ENCODE assay signal across 8 cellular contexts in the genomic region with DNA sequence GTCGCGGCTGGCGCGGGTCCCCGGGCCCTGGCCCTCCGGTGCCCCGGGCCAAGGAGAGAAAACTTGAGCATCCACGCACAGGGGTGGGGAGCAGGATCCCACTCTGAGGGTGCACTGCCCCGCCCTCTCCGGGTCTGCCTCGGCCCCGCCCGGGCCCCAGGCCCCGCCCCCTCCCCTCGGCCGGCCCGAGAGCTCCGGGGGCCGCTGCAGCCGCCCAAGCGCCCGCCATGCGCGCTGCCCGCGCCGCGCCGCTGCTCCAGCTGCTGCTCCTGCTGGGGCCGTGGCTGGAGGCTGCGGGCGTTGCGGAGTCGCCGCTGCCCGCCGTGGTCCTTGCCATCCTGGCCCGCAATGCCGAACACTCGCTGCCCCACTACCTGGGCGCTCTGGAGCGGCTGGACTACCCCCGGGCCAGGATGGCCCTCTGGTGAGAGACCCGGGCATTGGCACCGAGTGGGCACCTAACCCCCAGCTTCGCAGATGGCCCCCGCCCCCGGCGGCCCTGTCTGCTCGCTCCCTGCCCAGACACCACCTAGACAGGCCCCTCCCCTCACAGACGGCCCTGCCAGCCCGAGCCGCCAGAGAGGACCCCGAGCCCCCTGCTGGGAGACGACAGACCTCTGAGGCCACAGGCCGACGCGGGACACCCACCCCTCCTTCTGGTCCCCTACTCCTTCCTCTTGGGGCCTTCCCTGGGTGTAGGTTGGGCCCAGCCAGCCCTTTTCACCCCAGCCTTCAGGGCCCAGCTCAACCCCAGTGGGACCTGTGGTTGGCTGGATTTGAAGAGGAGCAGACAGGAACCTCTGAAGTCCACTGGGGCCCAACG. TPM values are rescaled to one million over a fixed set of nuclear protein-coding genes. Genes with fewer than 3 reads are reported as not detected.
A peak's percentile ranks its signal among the peaks of the same experiment; 100 is the strongest.
DNase-seq lines count a peak whose midpoint lies in the region; TF ChIP-seq lines count a peak whose summit lies in the region.

A gene with protein sequence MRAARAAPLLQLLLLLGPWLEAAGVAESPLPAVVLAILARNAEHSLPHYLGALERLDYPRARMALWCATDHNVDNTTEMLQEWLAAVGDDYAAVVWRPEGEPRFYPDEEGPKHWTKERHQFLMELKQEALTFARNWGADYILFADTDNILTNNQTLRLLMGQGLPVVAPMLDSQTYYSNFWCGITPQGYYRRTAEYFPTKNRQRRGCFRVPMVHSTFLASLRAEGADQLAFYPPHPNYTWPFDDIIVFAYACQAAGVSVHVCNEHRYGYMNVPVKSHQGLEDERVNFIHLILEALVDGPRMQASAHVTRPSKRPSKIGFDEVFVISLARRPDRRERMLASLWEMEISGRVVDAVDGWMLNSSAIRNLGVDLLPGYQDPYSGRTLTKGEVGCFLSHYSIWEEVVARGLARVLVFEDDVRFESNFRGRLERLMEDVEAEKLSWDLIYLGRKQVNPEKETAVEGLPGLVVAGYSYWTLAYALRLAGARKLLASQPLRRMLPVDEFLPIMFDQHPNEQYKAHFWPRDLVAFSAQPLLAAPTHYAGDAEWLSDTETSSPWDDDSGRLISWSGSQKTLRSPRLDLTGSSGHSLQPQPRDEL (plus strand): TSS at position 207 of the 823 bp plus-strand sequence. CDS start 21 bp downstream, at position 228.

- CTCF ChIA-PET in HEK293T (lab: Yijun Ruan, JAX), result interaction anchor here (0.6 to 1.6 kb wide), 6 partner anchors 9 to 148 kb away, joined by 3 to 6 read pairs (median 3); no protein-coding TSS in a partner anchor

- peak within 1 kb of the TSS; percentile 56 for H3K4me3 ChIP-seq in epithelial cell of esophagus (ENCODE audit: low read length)

- DNase-seq in DMS53 (lab: John Stamatoyannopoulos, UW) (peak; percentile 66), DMS53 treated with DMSO at 0.1 percent for 48 hours (lab: John Stamatoyannopoulos, UW; ENCODE audit: unreplicated experiment) (no peak), HEK293T (ENCODE audit: extremely low spot score) (peak; percentile 81), NAMALWA (ENCODE audit: low spot score) (peak; percentile 55), activated T-cell treated with anti-CD3 and anti-CD28 coated beads for 1 hour (ENCODE audit: low read depth) (peak; percentile 33), epithelial cell of esophagus (ENCODE audit: low read depth) (peak; percentile 40), mucosa of gallbladder (ENCODE audit: low spot score) (peak; percentile 17)
- DNase-seq in stimulated activated naive CD4-positive, alpha-beta T cell (lab: John Stamatoyannopoulos, UW), result peak in 4 of 6 experiments; percentile 17 to 43 (median 28)

- POLR2A ChIA-PET in HEK293T (lab: Yijun Ruan, JAX), result interaction anchor here (0.9 to 1.8 kb wide), 10 partner anchors 9 to 261 kb away, joined by 3 to 7 read pairs (median 4); a partner anchor contains a TSS

- no peak for TF ChIP-seq CTCF in epithelial cell of esophagus (IDR thresholded peaks at IDR 0.05; ENCODE audit: insufficient read depth, low read depth, low read length, missing control alignments)

TF ChIP-seq in HEK293T, 16 proteins besides CTCF, POLR2A, EP300 and RAD21:
- no peak for TF ChIP-seq SP1 (IDR thresholded peaks at IDR 0.05)
- no peak for TF ChIP-seq TARDBP (IDR thresholded peaks at IDR 0.05)
- TF ChIP-seq SUZ12 (IDR thresholded peaks at IDR 0.05), result no peak
- no peak for TF ChIP-seq LEF1 (IDR thresholded peaks at IDR 0.05; ENCODE audit: borderline replicate concordance)
- no peak for TF ChIP-seq NFRKB (IDR thresholded peaks at IDR 0.05)
- no peak for TF ChIP-seq HDGF (IDR thresholded peaks at IDR 0.05; ENCODE audit: borderline replicate concordance)
- no peak for TF ChIP-seq FOXK2 (IDR thresholded peaks at IDR 0.05)
- no peak for TF ChIP-seq BHLHE40 (IDR thresholded peaks at IDR 0.05; ENCODE audit: borderline replicate concordance)
- no peak for TF ChIP-seq ARNT (IDR thresholded peaks at IDR 0.05)
- no peak for TF ChIP-seq FOXA1 (IDR thresholded peaks at IDR 0.05)
- TF ChIP-seq ELF4 (IDR thresholded peaks at IDR 0.05), result no peak
- no peak for TF ChIP-seq ZNF384 (IDR thresholded peaks at IDR 0.05)
- TF ChIP-seq, protein P1, sequence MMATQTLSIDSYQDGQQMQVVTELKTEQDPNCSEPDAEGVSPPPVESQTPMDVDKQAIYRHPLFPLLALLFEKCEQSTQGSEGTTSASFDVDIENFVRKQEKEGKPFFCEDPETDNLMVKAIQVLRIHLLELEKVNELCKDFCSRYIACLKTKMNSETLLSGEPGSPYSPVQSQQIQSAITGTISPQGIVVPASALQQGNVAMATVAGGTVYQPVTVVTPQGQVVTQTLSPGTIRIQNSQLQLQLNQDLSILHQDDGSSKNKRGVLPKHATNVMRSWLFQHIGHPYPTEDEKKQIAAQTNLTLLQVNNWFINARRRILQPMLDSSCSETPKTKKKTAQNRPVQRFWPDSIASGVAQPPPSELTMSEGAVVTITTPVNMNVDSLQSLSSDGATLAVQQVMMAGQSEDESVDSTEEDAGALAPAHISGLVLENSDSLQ (IDR thresholded peaks at IDR 0.05), result no peak
- TF ChIP-seq FOXM1 (IDR thresholded peaks at IDR 0.05; ENCODE audit: borderline replicate concordance), result no peak
- no peak for TF ChIP-seq L3MBTL2 (conservative IDR thresholded peaks at IDR 0.05)
- TF ChIP-seq CTBP1 (IDR thresholded peaks at IDR 0.05; ENCODE audit: borderline replicate concordance), result no peak

RNA-seq across cellular contexts. Expression of the gene that starts here (rescaled TPM):
- total RNA-seq in mucosa of gallbladder, result 23.7 TPM
